ENCODE assay signal across 7 cellular contexts in genomic region chr4:110193822-110194761, GRCh38. TPM values are rescaled to one million over a fixed set of nuclear protein-coding genes. Genes with fewer than 3 reads are reported as not detected.
DNase-seq lines count a peak whose midpoint lies in the region; ATAC-seq, FAIRE-seq and TF ChIP-seq lines count a peak whose summit lies in the region.

No MANE protein-coding gene starts in this region.

- H3K79me2 ChIP-seq in keratinocyte (ENCODE audit: control insufficient read depth, insufficient read depth, low read length), result peaks cover 47% of the 10 kb centered on the region

- H3K9me3 ChIP-seq in WERI-Rb-1 (ENCODE audit: severe bottlenecking), result no peaks in the 10 kb centered on the region
- H3K9me3 ChIP-seq in keratinocyte (ENCODE audit: control insufficient read depth, low read depth, low read length), result no peaks in the 10 kb centered on the region

- no peaks in the 10 kb centered on the region for H4K20me1 ChIP-seq in keratinocyte (ENCODE audit: control insufficient read depth, extremely low read depth, insufficient read depth, low read length)

- H3K4me1 ChIP-seq in keratinocyte (ENCODE audit: control insufficient read depth, extremely low read depth, insufficient read depth, low read length), result peaks cover 37% of the 10 kb centered on the region

- no peaks in the 10 kb centered on the region for H3K9me1 ChIP-seq in keratinocyte (ENCODE audit: control insufficient read depth, extremely low read depth, insufficient read depth, low read length)

- H3K27me3 ChIP-seq in WERI-Rb-1 (ENCODE audit: insufficient read depth, low read depth, severe bottlenecking) (no peaks in the 10 kb centered on the region), bronchial epithelial cell (ENCODE audit: control insufficient read depth, insufficient read depth, low read length) (no peaks in the 10 kb centered on the region), keratinocyte (ENCODE audit: control insufficient read depth, extremely low read depth, insufficient read depth, low read length) (no peaks in the 10 kb centered on the region)

- ATAC-seq in GM18517 (IDR thresholded peaks at IDR 0.05; ENCODE audit: unreplicated experiment), result peak; percentile 90
- ATAC-seq in HG02852 (IDR thresholded peaks at IDR 0.05; ENCODE audit: unreplicated experiment), result peak; percentile 75

- TF ChIP-seq CTCF in WERI-Rb-1 (IDR thresholded peaks at IDR 0.05; ENCODE audit: low read depth, low read length) (no peak), bronchial epithelial cell (IDR thresholded peaks at IDR 0.05; ENCODE audit: insufficient read depth, low read length, severe bottlenecking) (no peak), keratinocyte (optimal IDR thresholded peaks at IDR 0.05 in 1 of 3, IDR thresholded peaks at IDR 0.05 in 1 of 3, conservative IDR thresholded peaks at IDR 0.05 in 1 of 3; ENCODE audit: extremely low read depth in 1 of 3, insufficient read depth in 2 of 3, low read length in 3 of 3) (no peak)

- DNase-seq in NCI-H146 treated with DMSO at 0.1 percent for 48 hours (lab: John Stamatoyannopoulos, UW; ENCODE audit: unreplicated experiment) (peak; percentile 73), WERI-Rb-1 (peak; percentile 52), bronchial epithelial cell (ENCODE audit: low read depth) (peak; percentile 96), keratinocyte (ENCODE audit: low read depth, low spot score) (peak; percentile 90)
- peak; percentile 86 for DNase-seq in stimulated activated CD4-positive, alpha-beta T cell treated with anti-CD3 and anti-CD28 coated beads, Interleukin-1b, Interleukin-23, amount 100 ng/mL, for 48 hours

- peaks cover 24% of the 10 kb centered on the region for H3K36me3 ChIP-seq in WERI-Rb-1
- H3K36me3 ChIP-seq in bronchial epithelial cell (ENCODE audit: control insufficient read depth, insufficient read depth, low read length), result no peaks in the 10 kb centered on the region
- no peaks in the 10 kb centered on the region for H3K36me3 ChIP-seq in keratinocyte (ENCODE audit: control insufficient read depth in 2 of 2, extremely low read depth in 1 of 2, insufficient read depth in 2 of 2, low read length in 2 of 2)

- H3K4me2 ChIP-seq in keratinocyte (ENCODE audit: control insufficient read depth, extremely low read depth, insufficient read depth, low read depth, low read length), result peak overlapping the region; percentile 85

- dilution Hi-C loops in keratinocyte (cut with MboI; ENCODE audit: extremely low pct_ligation_motif_present, low sequenced_read_pairs), result no loop called here

- H3K27ac ChIP-seq in WERI-Rb-1 (no peak overlapping the region), keratinocyte (ENCODE audit: control insufficient read depth, insufficient read depth, low read length) (peak overlapping the region; percentile 91)

- FAIRE-seq in bronchial epithelial cell (lab: Jason Lieb, UNC) (no peak), keratinocyte (lab: Jason Lieb, UNC) (peak; percentile 95)

- no peak overlapping the region for H2AFZ ChIP-seq in keratinocyte (ENCODE audit: control insufficient read depth, low read length)

- peak overlapping the region; percentile 41 for H3K9ac ChIP-seq in keratinocyte (ENCODE audit: control insufficient read depth, extremely low read depth, insufficient read depth, low read length)

- H3K4me3 ChIP-seq in WERI-Rb-1 (ENCODE audit: low read depth, low read length) (no peak overlapping the region), bronchial epithelial cell (ENCODE audit: low read depth, low read length) (no peak overlapping the region), keratinocyte (ENCODE audit: control insufficient read depth in 2 of 3, extremely low read depth in 1 of 3, insufficient read depth in 2 of 3, low read depth in 1 of 3, low read length in 3 of 3) (no peak overlapping the region)

RNA-seq across cellular contexts. Expression of gene ELOVL6, which starts 4.3 kb away (rescaled TPM):
- total RNA-seq in bronchial epithelial cell, result 6.8 and 9.2 TPM in 2 replicates
- polyA plus RNA-seq in keratinocyte, result 36.5 to 65.9 TPM (median 55.4 TPM) in 3 replicates
- polyA plus RNA-seq in keratinocyte (2011; ENCODE audit: low read depth), result 9.8 TPM
- 38.2 and 46.5 TPM in 2 replicates for polyA plus RNA-seq in keratinocyte (2011; cell fraction: cytosol; rRNA removed)
- 41.9 and 48.5 TPM in 2 replicates for polyA plus RNA-seq in keratinocyte (2011; cell fraction: nucleus; rRNA removed)
- polyA plus RNA-seq in keratinocyte (2012; ENCODE audit: low replicate concordance), result 17.5 and 44.5 TPM in 2 replicates
- 23.6 to 79.7 TPM (median 42.3 TPM) in 3 replicates for polyA minus RNA-seq in keratinocyte
- polyA minus RNA-seq in keratinocyte (2011; cell fraction: cytosol; rRNA and poly(A)+ RNA removed), result 18.8 TPM
- polyA minus RNA-seq in keratinocyte (2011; cell fraction: nucleus; rRNA and poly(A)+ RNA removed), result 20.6 and 51.2 TPM in 2 replicates
